12 cellular contexts compared by ENCODE assay signal in genomic region chr2:60317831-60318230, GRCh38.
DNase-seq lines count a peak whose midpoint lies in the region; ATAC-seq, FAIRE-seq and TF ChIP-seq lines count a peak whose summit lies in the region.
"Had no signal": no experiment of that assay in that cellular context is flagged by ENCODE, and none has a peak within 500 bp of the region (broad histone marks: within the 10 kb centered on the region; RNA-seq: fewer than 3 reads in every experiment).

No MANE protein-coding gene starts in this region.

- no peaks in the 10 kb centered on the region for H3K79me2 ChIP-seq in MM.1S (ENCODE audit: low read length)

- no peak overlapping the region for H3K9ac ChIP-seq in MM.1S (ENCODE audit: low read length)

- H3K4me1 ChIP-seq in MM.1S (ENCODE audit: low read length): peaks cover 23% of the 10 kb centered on the region
- H3K4me1 ChIP-seq in psoas muscle: no peaks in the 10 kb centered on the region
- H3K4me1 ChIP-seq: tibial artery had no signal

- H3K9me2 ChIP-seq in MM.1S (replicated peaks; ENCODE audit: insufficient read depth, low read length): no peaks in the 10 kb centered on the region

- H3K9me3 ChIP-seq in MM.1S (replicated peaks; ENCODE audit: insufficient read depth, low read length): no peaks in the 10 kb centered on the region
- no peaks in the 10 kb centered on the region for H3K9me3 ChIP-seq in psoas muscle
- H3K9me3 ChIP-seq: tibial artery had no signal

- H3K36me3 ChIP-seq in MM.1S (replicated peaks; ENCODE audit: insufficient read depth, low read length) (no peaks in the 10 kb centered on the region), psoas muscle (ENCODE audit: insufficient read depth in 1 of 2, low read depth in 1 of 2) (no peaks in the 10 kb centered on the region)
- H3K36me3 ChIP-seq: tibial artery had no signal

- intact Hi-C loops in psoas muscle (cut with DNase I): no loop called here

- H3K27ac ChIP-seq in MM.1S (ENCODE audit: low read length): peak overlapping the region; percentile 4; the same call in 1 of the 2 replicates
- no peak overlapping the region for H3K27ac ChIP-seq in psoas muscle
- H3K27ac ChIP-seq: dorsolateral prefrontal cortex, tibial artery had no signal

- H2AFZ ChIP-seq in MM.1S (ENCODE audit: low read length): peak overlapping the region; percentile 68

- peak; percentile 72 for FAIRE-seq in GM19239 (lab: Jason Lieb, UNC)

- H3K4me3 ChIP-seq in MM.1S (ENCODE audit: low read length) (no peak overlapping the region), psoas muscle (peak overlapping the region; percentile 36)
- H3K4me3 ChIP-seq: tibial artery had no signal

- H3K4me2 ChIP-seq in MM.1S (ENCODE audit: low read depth, low read length): peak overlapping the region; percentile 55; the same call in 1 of the 2 replicates

- H4K20me1 ChIP-seq in MM.1S (ENCODE audit: insufficient read depth, low read length): no peaks in the 10 kb centered on the region

- DNase-seq in GM19239 (ENCODE audit: insufficient read length, low spot score): peak; percentile 26
- DNase-seq in MM.1S: peak; percentile 40
- no peak for DNase-seq in psoas muscle
- DNase-seq in NCI-H1105 (lab: John Stamatoyannopoulos, UW): no peak
- no peak for DNase-seq in hepatic stellate cell (ENCODE audit: low spot score)
- DNase-seq in DMS53 treated with DMSO at 0.1 percent for 48 hours (lab: John Stamatoyannopoulos, UW; ENCODE audit: unreplicated experiment): no peak
- DNase-seq in stimulated activated CD4-positive, alpha-beta T cell treated with anti-CD3 and anti-CD28 coated beads, Interleukin-2, amount 100 ng/mL, for 48 hours: no peak
- DNase-seq: activated T-cell treated with anti-CD3 and anti-CD28 coated beads for 4 hours, Kasumi-1, tibial artery had no signal

- no peaks in the 10 kb centered on the region for H3F3A ChIP-seq in MM.1S (ENCODE audit: insufficient read depth, low read length)

- WGBS in psoas muscle, 3 donors: 21 to 24% (median 22%) methylated on average over 9 of the region's 9 CpGs

- TF ChIP-seq CTCF in MM.1S (IDR thresholded peaks at IDR 0.05; ENCODE audit: low read length): no peak
- no peak for TF ChIP-seq CTCF in psoas muscle (IDR thresholded peaks at IDR 0.05)

- ATAC-seq in HG02642 (IDR thresholded peaks at IDR 0.05; ENCODE audit: poor library complexity, unreplicated experiment) (peak; percentile 79), psoas muscle (peak in 1 of 4 donors; percentile 49)

- H3K27me3 ChIP-seq in MM.1S (replicated peaks; ENCODE audit: insufficient read depth, low read length): no peaks in the 10 kb centered on the region
- peaks cover 0 to 13% (median 0%) of the 10 kb centered on the region in 3 donors for H3K27me3 ChIP-seq in psoas muscle (ENCODE audit: insufficient read depth in 3 of 3, low read length in 2 of 3)
- H3K27me3 ChIP-seq: tibial artery had no signal

Comparison
In these comparisons a context has a peak if more than half of its experiments do, and no peak if none do; other contexts are left out.
1. DNase-seq: peak in GM19239 (single experiment) and MM.1S (single experiment); none in psoas muscle (0 of 2), NCI-H1105 (single experiment), hepatic stellate cell (single experiment), DMS53 treated with DMSO at 0.1 percent for 48 hours (single experiment) and stimulated activated CD4-positive, alpha-beta T cell treated with anti-CD3 and anti-CD28 coated beads, Interleukin-2, amount 100 ng/mL, for 48 hours (0 of 2).